Comparison of ENCODE assay signal across 19 cellular contexts in genomic region chr5:57853929-57854697, GRCh38.
DNase-seq lines count a peak whose midpoint lies in the region; ATAC-seq, FAIRE-seq and TF ChIP-seq lines count a peak whose summit lies in the region.
"Had no signal": no experiment of that assay in that cellular context is flagged by ENCODE, and none has a peak within 500 bp of the region (broad histone marks: within the 10 kb centered on the region; RNA-seq: fewer than 3 reads in every experiment).

No MANE protein-coding gene starts in this region.

- DNase-seq in Right ventricle myocardium inferior (ENCODE audit: missing footprints) (no peak), cardiac septum (ENCODE audit: low spot score) (no peak), Panc1 (ENCODE audit: low read depth, low spot score) (no peak), keratinocyte (ENCODE audit: low read depth, low spot score) (no peak), upper lobe of right lung (no peak), NCI-H1694 treated with DMSO at 0.1 percent for 48 hours (lab: John Stamatoyannopoulos, UW) (no peak), amygdala (lab: John Stamatoyannopoulos, UW) (no peak), DMS53 (lab: John Stamatoyannopoulos, UW) (no peak)
- DNase-seq: H9; HFFc6; Kasumi-1; MG63; NCI-H1930; NCI-H226; NCI-H510A treated with DMSO at 0.1 percent for 48 hours; NCI-H774; NK-92 treated with Interleukin-12 subunit alpha and Interleukin-12 subunit beta, amount 100 ng/mL, for 24 hours; Peyer's patch had no signal

- H3K79me2 ChIP-seq in keratinocyte (ENCODE audit: control insufficient read depth, insufficient read depth, low read length): no peaks in the 10 kb centered on the region

- no peak overlapping the region for H3K9ac ChIP-seq in keratinocyte (ENCODE audit: control insufficient read depth, extremely low read depth, insufficient read depth, low read length)

- TF ChIP-seq CTCF in Panc1 (IDR thresholded peaks at IDR 0.05) (no peak), keratinocyte (optimal IDR thresholded peaks at IDR 0.05 in 1 of 3, IDR thresholded peaks at IDR 0.05 in 1 of 3, conservative IDR thresholded peaks at IDR 0.05 in 1 of 3; ENCODE audit: extremely low read depth in 1 of 3, insufficient read depth in 2 of 3, low read length in 3 of 3) (no peak), upper lobe of right lung (IDR thresholded peaks at IDR 0.05) (no peak)

- no peaks in the 10 kb centered on the region for H3K9me1 ChIP-seq in keratinocyte (ENCODE audit: control insufficient read depth, extremely low read depth, insufficient read depth, low read length)

- H3K4me1 ChIP-seq in Panc1 (ENCODE audit: control insufficient read depth, insufficient read depth, low read length) (no peaks in the 10 kb centered on the region), keratinocyte (ENCODE audit: control insufficient read depth, extremely low read depth, insufficient read depth, low read length) (peaks cover 28% of the 10 kb centered on the region), upper lobe of right lung (no peaks in the 10 kb centered on the region)
- H3K4me1 ChIP-seq: Peyer's patch had no signal

- H3K36me3 ChIP-seq in Panc1 (ENCODE audit: control insufficient read depth, insufficient read depth, low read length): no peaks in the 10 kb centered on the region
- H3K36me3 ChIP-seq in keratinocyte (ENCODE audit: control insufficient read depth in 2 of 2, extremely low read depth in 1 of 2, insufficient read depth in 2 of 2, low read length in 2 of 2): no peaks in the 10 kb centered on the region
- H3K36me3 ChIP-seq in upper lobe of right lung: no peaks in the 10 kb centered on the region
- H3K36me3 ChIP-seq: MG63, Peyer's patch had no signal

- H3K4me3 ChIP-seq in Panc1 (ENCODE audit: low read depth in 2 of 2, low read length in 2 of 2) (no peak overlapping the region), keratinocyte (ENCODE audit: control insufficient read depth in 2 of 3, extremely low read depth in 1 of 3, insufficient read depth in 2 of 3, low read depth in 1 of 3, low read length in 3 of 3) (no peak overlapping the region), upper lobe of right lung (no peak overlapping the region)
- H3K4me3 ChIP-seq: MG63, Peyer's patch had no signal

- CTCF ChIA-PET in Panc1 (lab: Charles Lee): no interaction called here

- H3K9me3 ChIP-seq in Panc1 (ENCODE audit: control insufficient read depth, insufficient read depth, low read depth, low read length): no peaks in the 10 kb centered on the region
- H3K9me3 ChIP-seq in keratinocyte (ENCODE audit: control insufficient read depth, low read depth, low read length): no peaks in the 10 kb centered on the region
- H3K9me3 ChIP-seq in upper lobe of right lung: no peaks in the 10 kb centered on the region
- H3K9me3 ChIP-seq: MG63, Peyer's patch had no signal

- H2AFZ ChIP-seq in keratinocyte (ENCODE audit: control insufficient read depth, low read length): no peak overlapping the region

- H3K27me3 ChIP-seq in Panc1 (ENCODE audit: control insufficient read depth, insufficient read depth, low read length) (no peaks in the 10 kb centered on the region), keratinocyte (ENCODE audit: control insufficient read depth, extremely low read depth, insufficient read depth, low read length) (no peaks in the 10 kb centered on the region), upper lobe of right lung (no peaks in the 10 kb centered on the region)
- H3K27me3 ChIP-seq: MG63, Peyer's patch had no signal

- H4K20me1 ChIP-seq in keratinocyte (ENCODE audit: control insufficient read depth, extremely low read depth, insufficient read depth, low read length): no peaks in the 10 kb centered on the region

- intact Hi-C loops in Right ventricle myocardium inferior (cut with DNase I): no loop called here
- intact Hi-C loops in cardiac septum (cut with DNase I): no loop called here
- intact Hi-C loops in Panc1 (cut with micrococcal nuclease; ENCODE audit: unreplicated experiment): no loop called here
- intact Hi-C loops in upper lobe of right lung (cut with DNase I): no loop called here

- peak overlapping the region; percentile 35; the same call in 1 of the 2 replicates for H3K27ac ChIP-seq in Panc1 (ENCODE audit: low read length)
- H3K27ac ChIP-seq in keratinocyte (ENCODE audit: control insufficient read depth, insufficient read depth, low read length): no peak overlapping the region
- no peak overlapping the region for H3K27ac ChIP-seq in upper lobe of right lung
- H3K27ac ChIP-seq: Peyer's patch had no signal

- dilution Hi-C loops in keratinocyte (cut with MboI; ENCODE audit: extremely low pct_ligation_motif_present, low sequenced_read_pairs): no loop called here

- BruUV-seq in Panc1 (replicated peaks; lab: Mats Ljungman, UMichigan): no TSS peak

- peak; percentile 13 for FAIRE-seq in keratinocyte (lab: Jason Lieb, UNC)
- FAIRE-seq: A204.1 had no signal

- POLR2A ChIA-PET in Panc1 (lab: Charles Lee): no interaction called here

- in situ Hi-C loops in Panc1 (cut with HindIII; ENCODE audit: low pct_unique_long_range_greater_than_20kb, low sequenced_read_pairs): no loop called here

- ATAC-seq in Right ventricle myocardium inferior (peak; percentile 43), Panc1 (no peak), upper lobe of right lung (peak; percentile 43)

- no peak overlapping the region for H3K4me2 ChIP-seq in keratinocyte (ENCODE audit: control insufficient read depth, extremely low read depth, insufficient read depth, low read depth, low read length)
